Comparison of ENCODE assay signal across 16 cellular contexts in the genomic region with DNA sequence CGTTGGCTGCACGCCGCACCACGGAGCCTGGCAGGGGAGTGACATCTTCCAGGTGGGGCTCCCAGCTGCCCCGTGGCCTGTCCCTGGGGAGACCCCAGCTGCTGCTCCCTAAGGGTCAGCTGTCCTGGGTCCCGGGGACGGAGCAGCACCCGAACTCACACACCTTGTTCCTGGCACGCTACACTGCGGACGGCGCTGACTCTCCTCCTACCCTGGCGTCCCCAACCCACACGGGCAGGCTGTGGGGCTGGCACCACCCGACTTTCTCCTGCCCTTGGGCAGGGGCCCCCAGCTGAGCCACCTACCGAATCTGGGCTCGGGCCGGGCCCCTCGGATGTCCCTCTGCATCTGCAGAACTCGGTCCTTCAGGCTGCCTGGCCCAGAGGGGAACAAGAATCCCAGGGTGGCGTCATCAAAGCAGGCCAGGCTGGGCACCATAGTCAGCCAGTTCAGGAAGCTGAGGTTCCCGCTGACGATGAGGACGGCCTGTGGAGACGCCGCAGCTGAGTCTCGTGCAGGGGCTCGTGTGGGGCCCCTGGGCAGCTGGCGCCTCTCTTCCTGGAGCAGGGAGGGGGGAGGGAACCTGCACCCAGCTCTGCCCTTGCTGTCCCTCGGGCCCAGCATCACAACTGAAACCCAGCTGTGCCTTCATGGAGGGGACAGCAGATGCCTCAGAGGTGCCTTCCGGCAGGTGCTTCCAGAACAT.
DNase-seq lines count a peak whose midpoint lies in the region; ATAC-seq, FAIRE-seq and TF ChIP-seq lines count a peak whose summit lies in the region.
"Had no signal": no experiment of that assay in that cellular context is flagged by ENCODE, and none has a peak within 500 bp of the region (broad histone marks: within the 10 kb centered on the region; RNA-seq: fewer than 3 reads in every experiment).

No MANE protein-coding gene starts in this region.

- no peaks in the 10 kb centered on the region for H4K20me1 ChIP-seq in H1 (replicated peaks in 1 of 2; ENCODE audit: control insufficient read depth in 1 of 2, insufficient read depth in 2 of 2, low read length in 2 of 2)
- H4K20me1 ChIP-seq in osteoblast (ENCODE audit: insufficient read depth, low read length) = no peaks in the 10 kb centered on the region

- H3K18ac ChIP-seq in H1 (ENCODE audit: extremely low read depth, low read length) = no peak overlapping the region

- H4K5ac ChIP-seq in H1 (ENCODE audit: insufficient read length, low read depth, low read length) = no peak overlapping the region

- H2AK5ac ChIP-seq in H1 (ENCODE audit: low read depth, low read length) = no peak overlapping the region

- H3K4me1 ChIP-seq in BE2C (no peaks in the 10 kb centered on the region), H1 (replicated peaks in 1 of 4; ENCODE audit: control insufficient read depth in 3 of 4, insufficient read depth in 4 of 4, low read length in 3 of 4) (no peaks in the 10 kb centered on the region; a peak in 1 of 7 replicates), osteoblast (ENCODE audit: insufficient read depth, low read length) (no peaks in the 10 kb centered on the region), ascending aorta (no peaks in the 10 kb centered on the region)

- H3K36me3 ChIP-seq in BE2C = no peaks in the 10 kb centered on the region
- H3K36me3 ChIP-seq in H1 (ENCODE audit: control insufficient read depth in 2 of 4, insufficient read depth in 4 of 4, low read length in 3 of 4) = no peaks in the 10 kb centered on the region
- no peaks in the 10 kb centered on the region for H3K36me3 ChIP-seq in osteoblast (ENCODE audit: insufficient read depth, low read length)
- H3K36me3 ChIP-seq in ascending aorta = peaks cover 20 to 79% of the 10 kb centered on the region in 2 donors

- no peak overlapping the region for H3K4me2 ChIP-seq in H1 (ENCODE audit: insufficient read depth in 1 of 2, low read depth in 2 of 2, low read length in 2 of 2)
- H3K4me2 ChIP-seq in osteoblast (ENCODE audit: insufficient read depth, low read length) = no peak overlapping the region

- 92% methylated on average over 31 of the region's 31 CpGs; no CpG with 5 or more reads in 1 of the 2 experiments for WGBS in H1 (ENCODE audit: extremely low coverage in 1 of 2, insufficient coverage in 1 of 2, insufficient read length in 1 of 2, insufficient replicate concordance in 2 of 2, low coverage in 1 of 2, low lambda C conversion rate in 2 of 2, missing lambda C conversion rate in 1 of 2), 2 experiments

- no peak overlapping the region for H2BK20ac ChIP-seq in H1 (ENCODE audit: low read length)

- H2AFZ ChIP-seq in H1 (ENCODE audit: low read length) (no peak overlapping the region), osteoblast (ENCODE audit: low read length) (no peak overlapping the region)

- H3K14ac ChIP-seq in H1 (ENCODE audit: insufficient read length) = no peak overlapping the region

- H3K9ac ChIP-seq in H1 (replicated peaks in 1 of 4; ENCODE audit: extremely low read depth in 1 of 4, low read depth in 3 of 4, low read length in 3 of 4) = no peak overlapping the region

- H3K79me2 ChIP-seq in H1 (ENCODE audit: control insufficient read depth in 1 of 2, insufficient read depth in 2 of 2, low read length in 2 of 2) (no peaks in the 10 kb centered on the region), osteoblast (ENCODE audit: insufficient read depth, low read length) (no peaks in the 10 kb centered on the region)

- H3K4ac ChIP-seq in H1 (replicated peaks; ENCODE audit: insufficient read length, low read depth, low read length) = no peak overlapping the region

- H3K23me2 ChIP-seq in H1 (ENCODE audit: low read depth, low read length) = no peaks in the 10 kb centered on the region

- no peak overlapping the region for H3K27ac ChIP-seq in H1 (ENCODE audit: low read depth, low read length)
- no peak overlapping the region for H3K27ac ChIP-seq in osteoblast (ENCODE audit: low read depth, low read length)
- H3K27ac ChIP-seq in ascending aorta = no peak overlapping the region
- H3K27ac ChIP-seq: HL-60 had no signal

- TF ChIP-seq CTCF in BE2C (IDR thresholded peaks at IDR 0.05; ENCODE audit: low read depth, low read length) (no peak), H1 (IDR thresholded peaks at IDR 0.05; ENCODE audit: control extremely low read depth in 1 of 3, insufficient read depth in 1 of 3, low read depth in 1 of 3, low read length in 3 of 3) (no peak), osteoblast (IDR thresholded peaks at IDR 0.05; ENCODE audit: extremely low read depth, low read depth, low read length) (no peak), ascending aorta (IDR thresholded peaks at IDR 0.05) (no peak)

- no peak overlapping the region for H2BK5ac ChIP-seq in H1 (ENCODE audit: low read depth, low read length)

- no peak overlapping the region for H3K23ac ChIP-seq in H1 (ENCODE audit: insufficient read length)

- H2BK12ac ChIP-seq in H1 (ENCODE audit: low read depth, low read length) = no peak overlapping the region

- POLR2A ChIA-PET in H1 (lab: Charles Lee; ENCODE audit: partially characterized antibody) = no interaction called here

- no peak for TF ChIP-seq POLR2A in H1 (IDR thresholded peaks at IDR 0.05; ENCODE audit: control extremely low read depth in 1 of 2, low read depth in 2 of 2, low read length in 2 of 2)

- H4K91ac ChIP-seq in H1 (replicated peaks; ENCODE audit: insufficient read length, low read length) = no peak overlapping the region

- no peaks in the 10 kb centered on the region for H3K4me1 Mint-ChIP-seq in stimulated activated effector memory CD8-positive, alpha-beta T cell treated with anti-CD3 and anti-CD28 coated beads, Interleukin-12 subunit alpha, Interleukin-12 subunit beta, amount 100 ng/mL, for 72 hours

- no peaks in the 10 kb centered on the region for H3K79me1 ChIP-seq in H1 (ENCODE audit: low read depth, low read length)

- H3K9me3 Mint-ChIP-seq in stimulated activated effector memory CD8-positive, alpha-beta T cell treated with anti-CD3 and anti-CD28 coated beads, Interleukin-12 subunit alpha, Interleukin-12 subunit beta, amount 100 ng/mL, for 72 hours = no peaks in the 10 kb centered on the region
- H3K9me3 Mint-ChIP-seq: CD8-positive, alpha-beta T cell had no signal

- no peak overlapping the region for H3K27ac Mint-ChIP-seq in stimulated activated effector memory CD8-positive, alpha-beta T cell treated with anti-CD3 and anti-CD28 coated beads, Interleukin-12 subunit alpha, Interleukin-12 subunit beta, amount 100 ng/mL, for 72 hours
- H3K27ac Mint-ChIP-seq: CD8-positive, alpha-beta T cell had no signal

- TF ChIP-seq RAD21 in H1 (IDR thresholded peaks at IDR 0.05 in 1 of 2, conservative IDR thresholded peaks at IDR 0.05 in 1 of 2; ENCODE audit: low read depth in 2 of 2, low read length in 2 of 2) = no peak

- TF ChIP-seq EP300 in H1 (IDR thresholded peaks at IDR 0.05; ENCODE audit: borderline replicate concordance in 1 of 2, low read depth in 2 of 2, low read length in 2 of 2) = no peak

- H3K4me3 ChIP-seq in BE2C (ENCODE audit: low read depth, low read length) (no peak overlapping the region), H1 (ENCODE audit: extremely low read depth in 1 of 4, insufficient read depth in 2 of 4, low read depth in 3 of 4, low read length in 4 of 4) (no peak overlapping the region), osteoblast (ENCODE audit: insufficient read depth, low read length) (no peak overlapping the region), ascending aorta (no peak overlapping the region)

- H3K56ac ChIP-seq in H1 (replicated peaks; ENCODE audit: insufficient read length, low read depth, low read length) = no peak overlapping the region

- H4K8ac ChIP-seq in H1 (ENCODE audit: extremely low read depth, insufficient read depth, low read length) = peak overlapping the region; percentile 68; the same call in 1 of the 2 replicates

- H3K36me3 Mint-ChIP-seq in stimulated activated effector memory CD8-positive, alpha-beta T cell treated with anti-CD3 and anti-CD28 coated beads, Interleukin-12 subunit alpha, Interleukin-12 subunit beta, amount 100 ng/mL, for 72 hours = no peaks in the 10 kb centered on the region

- no peaks in the 10 kb centered on the region for H3K27me3 ChIP-seq in BE2C
- H3K27me3 ChIP-seq in H1 (replicated peaks in 1 of 4; ENCODE audit: control insufficient read depth in 3 of 4, extremely low read depth in 1 of 4, insufficient read depth in 3 of 4, low read length in 3 of 4) = no peaks in the 10 kb centered on the region
- H3K27me3 ChIP-seq in osteoblast (ENCODE audit: insufficient read depth, low read length) = no peaks in the 10 kb centered on the region
- H3K27me3 ChIP-seq in ascending aorta = no peaks in the 10 kb centered on the region

- no peak for ATAC-seq in GM21619 (IDR thresholded peaks at IDR 0.05; ENCODE audit: unreplicated experiment)
- ATAC-seq in stimulated activated effector memory CD8-positive, alpha-beta T cell treated with anti-CD3 and anti-CD28 coated beads, Interleukin-12 subunit alpha, Interleukin-12 subunit beta, amount 100 ng/mL, for 72 hours = no peak
- ATAC-seq: CD8-positive, alpha-beta T cell had no signal

- intact Hi-C loops in ascending aorta (cut with DNase I) = no loop called here

- H3K4me3 Mint-ChIP-seq in stimulated activated effector memory CD8-positive, alpha-beta T cell treated with anti-CD3 and anti-CD28 coated beads, Interleukin-12 subunit alpha, Interleukin-12 subunit beta, amount 100 ng/mL, for 72 hours = no peak overlapping the region
- H3K4me3 Mint-ChIP-seq: CD8-positive, alpha-beta T cell had no signal

- H3K9me3 ChIP-seq in BE2C = no peaks in the 10 kb centered on the region
- H3K9me3 ChIP-seq in H1 (ENCODE audit: insufficient read depth in 2 of 2, low read depth in 1 of 2, low read length in 1 of 2) = peaks cover 0 to 66% of the 10 kb centered on the region in 2 experiments; a peak in 2 of 4 replicates
- no peaks in the 10 kb centered on the region for H3K9me3 ChIP-seq in osteoblast (ENCODE audit: low read depth, low read length)
- H3K9me3 ChIP-seq in ascending aorta = no peaks in the 10 kb centered on the region

- no peak overlapping the region for H2BK120ac ChIP-seq in H1 (replicated peaks; ENCODE audit: low read depth, low read length)

- no peak overlapping the region for H2BK15ac ChIP-seq in H1 (ENCODE audit: low read length)

- CTCF ChIA-PET in H1 (lab: Charles Lee; ENCODE audit: partially characterized antibody) = interaction anchor here (1.0 kb wide), 1 partner anchor 11 kb away, joined by 4 read pairs; no protein-coding TSS in a partner anchor

- DNase-seq in BE2C (peak; percentile 7), CD1c-positive myeloid dendritic cell (ENCODE audit: extremely low spot score) (peak; percentile 6), H1 (ENCODE audit: low read depth in 1 of 2, low spot score in 2 of 2) (no peak), osteoblast (ENCODE audit: insufficient read length, low spot score, missing footprints) (peak; percentile 79), ascending aorta (ENCODE audit: low spot score in 2 of 2) (no peak)
- no peak for DNase-seq in stimulated activated effector memory CD8-positive, alpha-beta T cell treated with anti-CD3 and anti-CD28 coated beads, Interleukin-12 subunit alpha, Interleukin-12 subunit beta, amount 100 ng/mL, for 72 hours (ENCODE audit: low spot score in 2 of 2)
- DNase-seq: ACHN; AML-193; CD8-positive, alpha-beta T cell; HCEC 1CT; NCI-H1417 treated with DMSO at 0.1 percent for 48 hours; NCI-H1930; NCI-H510A; NCI-H774 had no signal

- no peak for FAIRE-seq in H1 (lab: Jason Lieb, UNC)

TF ChIP-seq in H1, 55 proteins besides CTCF, POLR2A, EP300 and RAD21 (continues in another document):
- TF ChIP-seq RFX5 (IDR thresholded peaks at IDR 0.05; ENCODE audit: borderline replicate concordance, low read depth, low read length) = no peak
- no peak for TF ChIP-seq FOSL1 (IDR thresholded peaks at IDR 0.05; ENCODE audit: insufficient read depth, low read depth, low read length)

Comparison
In these comparisons a context has a peak if more than half of its experiments do, and no peak if none do; other contexts are left out.
1. DNase-seq: peak in BE2C (single experiment), CD1c-positive myeloid dendritic cell (single experiment) and osteoblast (single experiment); none in H1 (0 of 2), ascending aorta (0 of 2) and stimulated activated effector memory CD8-positive, alpha-beta T cell treated with anti-CD3 and anti-CD28 coated beads, Interleukin-12 subunit alpha, Interleukin-12 subunit beta, amount 100 ng/mL, for 72 hours (0 of 2).